Comparison of ENCODE assay signal across 23 cellular contexts in genomic region chr3:73787620-73788019, GRCh38.
DNase-seq lines count a peak whose midpoint lies in the region; ATAC-seq, FAIRE-seq and TF ChIP-seq lines count a peak whose summit lies in the region.
"Had no signal": no experiment of that assay in that cellular context is flagged by ENCODE, and none has a peak within 500 bp of the region (broad histone marks: within the 10 kb centered on the region; RNA-seq: fewer than 3 reads in every experiment).

No MANE protein-coding gene starts in this region.

- no peak overlapping the region for H3K4me2 ChIP-seq in HepG2 (ENCODE audit: low read depth, low read length)
- H3K4me2 ChIP-seq in mesenchymal stem cell (ENCODE audit: low read length, poor library complexity, severe bottlenecking): no peak overlapping the region

- no peak overlapping the region for H2AK5ac ChIP-seq in mesenchymal stem cell (ENCODE audit: low read length, severe bottlenecking)

- no peaks in the 10 kb centered on the region for H3K79me1 ChIP-seq in mesenchymal stem cell (replicated peaks; ENCODE audit: low read length, poor library complexity, severe bottlenecking)

- DNase-seq in HepG2 (ENCODE audit: low spot score) (no peak), right lobe of liver (no peak), epithelial cell of esophagus (ENCODE audit: low read depth) (peak; percentile 57), mesenchymal stem cell (no peak), NOMO-1 treated with DMSO at 0.1 percent for 48 hours (lab: John Stamatoyannopoulos, UW; ENCODE audit: unreplicated experiment) (no peak), NCI-H1105 (lab: John Stamatoyannopoulos, UW) (no peak), GM12891 (ENCODE audit: insufficient read length, low spot score) (no peak), NK-92 (lab: John Stamatoyannopoulos, UW; ENCODE audit: unreplicated experiment) (no peak)
- DNase-seq: activated CD4-positive, alpha-beta T cell treated with anti-CD3 and anti-CD28 coated beads, Interleukin-2, amount 50 U/mL, for 4 hours; activated CD4-positive, CD25-positive, alpha-beta regulatory T cell; activated CD8-positive, alpha-beta memory T cell treated with anti-CD3 and anti-CD28 coated beads, Interleukin-2, amount 50 U/mL, for 4 hours; foreskin melanocyte; hippocampal formation; Karpas-422; left ventricle myocardium inferior; naive thymus-derived CD8-positive, alpha-beta T cell; NCI-H1694 treated with DMSO at 0.1 percent for 48 hours; NCI-H526 treated with DMSO at 0.1 percent for 48 hours; pancreas; RPMI8226; transverse colon had no signal

- TF ChIP-seq POLR2A in HepG2 (IDR thresholded peaks at IDR 0.05; ENCODE audit: insufficient read depth in 1 of 2, low read depth in 2 of 2, low read length in 2 of 2) (no peak), right lobe of liver (IDR thresholded peaks at IDR 0.05) (no peak), GM12891 (IDR thresholded peaks at IDR 0.05; ENCODE audit: low read depth, low read length) (no peak)

- no peak overlapping the region for H2BK120ac ChIP-seq in mesenchymal stem cell (ENCODE audit: low read depth, low read length)

- H3K27me3 ChIP-seq in HepG2 (ENCODE audit: control insufficient read depth in 1 of 2, insufficient read depth in 2 of 2, low read length in 2 of 2) (no peaks in the 10 kb centered on the region), right lobe of liver (no peaks in the 10 kb centered on the region), mesenchymal stem cell (ENCODE audit: control insufficient read depth in 1 of 2, insufficient read depth in 1 of 2, low read length in 2 of 2) (no peaks in the 10 kb centered on the region)
- H3K27me3 ChIP-seq: ascending aorta, pancreas, right atrium auricular region, transverse colon had no signal

- no peaks in the 10 kb centered on the region for H3K9me3 ChIP-seq in HepG2 (ENCODE audit: low read length)
- H3K9me3 ChIP-seq in right lobe of liver: no peaks in the 10 kb centered on the region
- no peaks in the 10 kb centered on the region for H3K9me3 ChIP-seq in mesenchymal stem cell (ENCODE audit: control insufficient read depth, low read length)
- H3K9me3 ChIP-seq: ascending aorta, left ventricle myocardium inferior, pancreas, right atrium auricular region, transverse colon had no signal

- ATAC-seq in HepG2: no peak
- ATAC-seq in right lobe of liver: no peak
- ATAC-seq: naive thymus-derived CD8-positive, alpha-beta T cell; pancreas had no signal

- no TSS peak for BruUV-seq in HepG2 (replicated peaks; lab: Mats Ljungman, UMichigan)

- no peak overlapping the region for H4K91ac ChIP-seq in mesenchymal stem cell (ENCODE audit: low read length)

- H3K4me3 ChIP-seq in HepG2 (replicated peaks in 1 of 3; ENCODE audit: insufficient read depth in 1 of 3, low read depth in 2 of 3, low read length in 3 of 3) (no peak overlapping the region), right lobe of liver (no peak overlapping the region), epithelial cell of esophagus (ENCODE audit: low read length) (no peak overlapping the region), mesenchymal stem cell (ENCODE audit: insufficient read depth in 1 of 2, low read depth in 1 of 2, low read length in 2 of 2) (peak overlapping the region in 1 of 2 experiments; percentile 26)
- H3K4me3 ChIP-seq: ascending aorta, left ventricle myocardium inferior, pancreas, right atrium auricular region, transverse colon had no signal

- H3K4me1 ChIP-seq in HepG2 (ENCODE audit: insufficient read depth, low read length) (no peaks in the 10 kb centered on the region), right lobe of liver (no peaks in the 10 kb centered on the region), mesenchymal stem cell (ENCODE audit: control insufficient read depth, insufficient read depth, low read depth, low read length) (peaks cover 2% of the 10 kb centered on the region)
- H3K4me1 ChIP-seq: pancreas had no signal

- no peak for TF ChIP-seq RAD21 in HepG2 (CRISPR knock-in tag; IDR thresholded peaks at IDR 0.05)

- no peak overlapping the region for H3K4ac ChIP-seq in mesenchymal stem cell (ENCODE audit: low read depth in 1 of 2, low read length in 2 of 2)

- H3K27ac ChIP-seq in HepG2 (ENCODE audit: extremely low read length, insufficient read depth, low read length) (no peak overlapping the region), right lobe of liver (no peak overlapping the region), mesenchymal stem cell (ENCODE audit: low read length, poor library complexity, severe bottlenecking) (no peak overlapping the region)
- H3K27ac ChIP-seq: left ventricle myocardium inferior, pancreas, transverse colon had no signal

- no peak overlapping the region for H2BK12ac ChIP-seq in mesenchymal stem cell (ENCODE audit: low read length in 2 of 2)

- no peak overlapping the region for H3K18ac ChIP-seq in mesenchymal stem cell (ENCODE audit: low read depth in 1 of 2, low read length in 2 of 2)

- FAIRE-seq in HepG2 (lab: Jason Lieb, UNC) (no peak), GM12891 (lab: Jason Lieb, UNC) (no peak)
- FAIRE-seq: pancreas had no signal

- TF ChIP-seq EP300 in HepG2 (IDR thresholded peaks at IDR 0.05; ENCODE audit: low read depth in 2 of 2, low read length in 2 of 2) (no peak), HepG2 (CRISPR knock-in tag; IDR thresholded peaks at IDR 0.05; ENCODE audit: borderline replicate concordance) (no peak)

- no peak overlapping the region for H4K8ac ChIP-seq in mesenchymal stem cell (ENCODE audit: low read length)

- H3K14ac ChIP-seq in mesenchymal stem cell (ENCODE audit: low read length in 2 of 2): no peak overlapping the region

- no peaks in the 10 kb centered on the region for H4K20me1 ChIP-seq in HepG2 (ENCODE audit: insufficient read depth, low read length)

- intact Hi-C loops in HepG2 (cut with micrococcal nuclease; ENCODE audit: unreplicated experiment): no loop called here
- intact Hi-C loops in right lobe of liver (cut with DNase I): no loop called here

- in situ Hi-C loops in HepG2 (cut with HindIII; ENCODE audit: extremely low pct_ligation_motif_present, low pct_unique_long_range_greater_than_20kb): no loop called here

- no peak overlapping the region for H2BK5ac ChIP-seq in mesenchymal stem cell (ENCODE audit: low read depth, low read length, poor library complexity, severe bottlenecking)

- no peaks in the 10 kb centered on the region for H3K36me3 ChIP-seq in HepG2 (replicated peaks in 1 of 2; ENCODE audit: control insufficient read depth in 1 of 2, insufficient read depth in 2 of 2, low read length in 2 of 2)
- no peaks in the 10 kb centered on the region for H3K36me3 ChIP-seq in right lobe of liver
- no peaks in the 10 kb centered on the region for H3K36me3 ChIP-seq in mesenchymal stem cell (ENCODE audit: control insufficient read depth in 1 of 2, insufficient read depth in 2 of 2, low read depth in 1 of 2, low read length in 2 of 2)
- H3K36me3 ChIP-seq: ascending aorta, left ventricle myocardium inferior, pancreas, right atrium auricular region, transverse colon had no signal

- POLR2A ChIA-PET in HepG2 (lab: Yijun Ruan, JAX): no interaction called here

- CTCF ChIA-PET in HepG2 (lab: Yijun Ruan, JAX; ENCODE audit: low intra/inter-chr PET ratio, low total read pairs): no interaction called here

- H3K23ac ChIP-seq in mesenchymal stem cell (ENCODE audit: low read length in 2 of 2): no peak overlapping the region

- H2BK15ac ChIP-seq in mesenchymal stem cell (ENCODE audit: low read depth, poor library complexity, severe bottlenecking): no peak overlapping the region

- H3K9ac ChIP-seq in HepG2 (ENCODE audit: insufficient read depth, low read depth, low read length): no peak overlapping the region
- peak overlapping the region; percentile 75 for H3K9ac ChIP-seq in mesenchymal stem cell (ENCODE audit: low read length)

- no peaks in the 10 kb centered on the region for H3K79me2 ChIP-seq in HepG2 (ENCODE audit: insufficient read depth, low read length)

- TF ChIP-seq CTCF in HepG2 (CRISPR knock-in tag; IDR thresholded peaks at IDR 0.05): no peak
- TF ChIP-seq CTCF in right lobe of liver (IDR thresholded peaks at IDR 0.05): no peak
- no peak for TF ChIP-seq CTCF in epithelial cell of esophagus (IDR thresholded peaks at IDR 0.05; ENCODE audit: insufficient read depth, low read depth, low read length, missing control alignments)

- H2AFZ ChIP-seq in HepG2 (ENCODE audit: low read length) (no peak overlapping the region), mesenchymal stem cell (ENCODE audit: low read depth, low read length) (no peak overlapping the region)

TF ChIP-seq in HepG2, 621 proteins besides CTCF, POLR2A, EP300 and RAD21:
- peak in 1 of 2 experiments; percentile 59; a peak in 2 of 4 replicates for TF ChIP-seq MAFK (conservative IDR thresholded peaks at IDR 0.05 in 1 of 2, IDR thresholded peaks at IDR 0.05 in 1 of 2; ENCODE audit: low read length in 2 of 2)
- TF ChIP-seq MAFF (IDR thresholded peaks at IDR 0.05; ENCODE audit: low read depth, low read length): 0 out of 2 replicates have a peak, but pooled peaks have one; percentile 9
- TF ChIP-seq, protein P1, sequence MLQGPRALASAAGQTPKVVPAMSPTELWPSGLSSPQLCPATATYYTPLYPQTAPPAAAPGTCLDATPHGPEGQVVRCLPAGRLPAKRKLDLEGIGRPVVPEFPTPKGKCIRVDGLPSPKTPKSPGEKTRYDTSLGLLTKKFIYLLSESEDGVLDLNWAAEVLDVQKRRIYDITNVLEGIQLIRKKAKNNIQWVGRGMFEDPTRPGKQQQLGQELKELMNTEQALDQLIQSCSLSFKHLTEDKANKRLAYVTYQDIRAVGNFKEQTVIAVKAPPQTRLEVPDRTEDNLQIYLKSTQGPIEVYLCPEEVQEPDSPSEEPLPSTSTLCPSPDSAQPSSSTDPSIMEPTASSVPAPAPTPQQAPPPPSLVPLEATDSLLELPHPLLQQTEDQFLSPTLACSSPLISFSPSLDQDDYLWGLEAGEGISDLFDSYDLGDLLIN (CRISPR knock-in tag; IDR thresholded peaks at IDR 0.05; ENCODE audit: borderline replicate concordance): no peak

TF ChIP-seq in GM12891, 5 proteins besides CTCF, POLR2A, EP300 and RAD21:
- TF ChIP-seq SPI1 (IDR thresholded peaks at IDR 0.05; ENCODE audit: low read depth, low read length): no peak
- TF ChIP-seq POLR2AphosphoS5 (IDR thresholded peaks at IDR 0.05; ENCODE audit: low read depth, low read length): no peak
- no peak for TF ChIP-seq PAX5 (IDR thresholded peaks at IDR 0.05; ENCODE audit: insufficient read depth, low read length, severe bottlenecking)
- TF ChIP-seq TAF1 (IDR thresholded peaks at IDR 0.05; ENCODE audit: low read depth, low read length): no peak
- TF ChIP-seq POU2F2 (IDR thresholded peaks at IDR 0.05; ENCODE audit: low read depth, low read length): no peak
